Comparison of ENCODE assay signal across 16 cellular contexts in the genomic region with DNA sequence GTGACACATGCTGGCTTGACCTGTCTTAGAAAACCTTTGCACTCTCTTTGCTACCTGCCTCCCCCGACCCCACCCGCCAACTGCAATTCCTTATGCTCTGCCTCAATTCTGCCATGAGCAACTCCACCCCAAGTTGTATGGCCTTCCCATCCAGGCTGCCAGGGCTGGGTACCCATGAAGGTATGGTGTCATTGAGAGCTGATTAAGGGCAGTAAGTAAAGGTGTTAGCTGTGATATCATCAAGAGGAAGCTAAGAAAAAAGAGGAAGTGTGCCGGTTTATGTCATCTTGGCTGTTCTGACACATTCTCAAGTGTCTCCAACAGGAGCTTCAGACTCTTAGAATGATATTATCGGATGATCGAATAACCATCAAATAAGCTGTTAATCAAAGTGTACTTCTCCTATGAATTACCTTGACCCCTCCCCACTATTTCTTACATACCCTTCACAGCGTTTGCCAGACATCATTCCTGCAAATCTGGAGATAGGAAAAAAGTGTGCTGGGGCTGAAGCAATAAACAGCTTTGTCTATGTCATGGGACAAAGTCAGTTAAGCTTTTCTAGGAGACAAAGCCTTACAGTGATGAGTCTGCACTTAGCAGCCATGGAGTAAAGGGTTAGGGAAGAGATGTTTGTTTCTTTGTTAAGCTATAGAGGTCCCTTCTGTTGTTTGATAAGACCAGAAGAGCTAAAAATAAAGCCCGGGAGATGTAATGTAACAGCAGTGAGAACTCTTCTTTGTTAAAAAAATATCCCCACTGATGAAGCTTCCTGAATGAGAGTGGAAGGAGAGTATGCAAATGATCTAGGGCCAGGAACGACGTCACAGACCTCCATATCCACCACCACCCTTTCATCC. TPM values are rescaled to one million over a fixed set of nuclear protein-coding genes. Genes with fewer than 3 reads are reported as not detected.
A peak's percentile ranks its signal among the peaks of the same experiment; 100 is the strongest.
DNase-seq lines count a peak whose midpoint lies in the region; ATAC-seq and TF ChIP-seq lines count a peak whose summit lies in the region.
"Had no signal": no experiment of that assay in that cellular context is flagged by ENCODE, and none has a peak within 500 bp of the region (broad histone marks: within the 10 kb centered on the region; RNA-seq: fewer than 3 reads in every experiment).

No MANE protein-coding gene starts in this region.

- no peak overlapping the region for H3K4me2 ChIP-seq in hepatocyte

- H4K20me1 ChIP-seq in hepatocyte (ENCODE audit: insufficient read depth, poor library complexity, severe bottlenecking): no peaks in the 10 kb centered on the region

- intact Hi-C loops in lower lobe of right lung (cut with DNase I): no loop called here

- CTCF ChIA-PET in GM10248 (lab: Yijun Ruan, JAX): interaction anchor here (1.1 to 2.1 kb wide), 6 partner anchors 14 to 216 kb away, joined by 3 to 8 read pairs (median 4); no protein-coding TSS in a partner anchor

- POLR2A ChIA-PET in GM10248 (lab: Yijun Ruan, JAX): no interaction called here

- H3K27me3 ChIP-seq in lower lobe of right lung (ENCODE audit: low read depth): no peaks in the 10 kb centered on the region
- no peaks in the 10 kb centered on the region for H3K27me3 ChIP-seq in hepatocyte
- H3K27me3 ChIP-seq: Peyer's patch, right lobe of liver had no signal

- H3K9me2 ChIP-seq in hepatocyte (replicated peaks; ENCODE audit: insufficient read depth): no peaks in the 10 kb centered on the region

- ATAC-seq in HG02610 (IDR thresholded peaks at IDR 0.05; ENCODE audit: unreplicated experiment): peak; percentile 56
- peak; percentile 42 to 47 for ATAC-seq in lower lobe of right lung
- no peak for ATAC-seq in HG03457 (IDR thresholded peaks at IDR 0.05; ENCODE audit: unreplicated experiment)
- no peak for ATAC-seq in HG03442 (IDR thresholded peaks at IDR 0.05; ENCODE audit: unreplicated experiment)
- ATAC-seq in GM21737 (IDR thresholded peaks at IDR 0.05; ENCODE audit: unreplicated experiment): no peak

- H2AFZ ChIP-seq in hepatocyte: no peak overlapping the region
- H2AFZ ChIP-seq: GM23248 had no signal

- H3K4me3 ChIP-seq in lower lobe of right lung (no peak overlapping the region), hepatocyte (no peak overlapping the region)
- H3K4me3 ChIP-seq: GM23248, Peyer's patch, right lobe of liver had no signal

- no peaks in the 10 kb centered on the region for H3K79me2 ChIP-seq in hepatocyte

- TF ChIP-seq CTCF in GM10248 (IDR thresholded peaks at IDR 0.05; ENCODE audit: control extremely low read depth, extremely low read depth, low read depth, missing control alignments): no peak
- TF ChIP-seq CTCF in lower lobe of right lung (IDR thresholded peaks at IDR 0.05): no peak
- no peak for TF ChIP-seq CTCF in hepatocyte (IDR thresholded peaks at IDR 0.05; ENCODE audit: poor library complexity)

- H3K27ac ChIP-seq in lower lobe of right lung: no peak overlapping the region
- no peak overlapping the region for H3K27ac ChIP-seq in hepatocyte
- H3K27ac ChIP-seq: GM23248, Peyer's patch, right lobe of liver had no signal

- H3K4me1 ChIP-seq in lower lobe of right lung: no peaks in the 10 kb centered on the region
- peaks cover 6% of the 10 kb centered on the region for H3K4me1 ChIP-seq in hepatocyte (ENCODE audit: insufficient read depth)
- H3K4me1 ChIP-seq: Peyer's patch, right lobe of liver had no signal

- 79% methylated on average over 9 of the region's 9 CpGs for WGBS in hepatocyte (ENCODE audit: low lambda C conversion rate, missing lambda C conversion rate)

- peak; percentile 55 for DNase-seq in GM10248 (ENCODE audit: extremely low spot score)
- peak; percentile 50 to 93 for DNase-seq in NOMO-1 (lab: John Stamatoyannopoulos, UW; ENCODE audit: unreplicated experiment in 2 of 2)
- DNase-seq in lower lobe of right lung: no peak
- no peak for DNase-seq in hepatocyte (ENCODE audit: low spot score)
- DNase-seq: activated CD4-positive, CD25-positive, alpha-beta regulatory T cell; activated gamma-delta T cell treated with Interleukin-2 at 50 U/mL for 16 hours; CD4-positive, CD25-positive, alpha-beta regulatory T cell; GM23248; mammary epithelial cell; NCI-H187 treated with DMSO at 0.1 percent for 48 hours; Peyer's patch; right lobe of liver had no signal

- no peaks in the 10 kb centered on the region for H3K36me3 ChIP-seq in lower lobe of right lung
- H3K36me3 ChIP-seq in hepatocyte (replicated peaks; ENCODE audit: insufficient read depth, low read depth): no peaks in the 10 kb centered on the region
- H3K36me3 ChIP-seq: Peyer's patch, right lobe of liver had no signal

- H3K9me3 ChIP-seq in lower lobe of right lung: no peaks in the 10 kb centered on the region
- no peaks in the 10 kb centered on the region for H3K9me3 ChIP-seq in hepatocyte (ENCODE audit: low read depth)
- H3K9me3 ChIP-seq: Peyer's patch, right lobe of liver had no signal

RNA-seq across cellular contexts. Expression of a gene that starts 40.4 kb away (rescaled TPM):
- 161 TPM for total RNA-seq in lower lobe of right lung
- 93.3 and 108 TPM in 2 replicates for total RNA-seq in hepatocyte
- 46.0 and 58.5 TPM in 2 replicates for polyA plus RNA-seq in hepatocyte

Comparison
In these comparisons a context has a peak if more than half of its experiments do, and no peak if none do; other contexts are left out.
1. DNase-seq: peak in GM10248 (single experiment) and NOMO-1 (2 of 2); none in lower lobe of right lung (single experiment) and hepatocyte (single experiment).
2. ATAC-seq: peak in HG02610 (single experiment) and lower lobe of right lung (2 of 2); none in HG03457 (single experiment), HG03442 (single experiment) and GM21737 (single experiment).